ENCODE assay signal across 1 cellular context in the genomic region with DNA sequence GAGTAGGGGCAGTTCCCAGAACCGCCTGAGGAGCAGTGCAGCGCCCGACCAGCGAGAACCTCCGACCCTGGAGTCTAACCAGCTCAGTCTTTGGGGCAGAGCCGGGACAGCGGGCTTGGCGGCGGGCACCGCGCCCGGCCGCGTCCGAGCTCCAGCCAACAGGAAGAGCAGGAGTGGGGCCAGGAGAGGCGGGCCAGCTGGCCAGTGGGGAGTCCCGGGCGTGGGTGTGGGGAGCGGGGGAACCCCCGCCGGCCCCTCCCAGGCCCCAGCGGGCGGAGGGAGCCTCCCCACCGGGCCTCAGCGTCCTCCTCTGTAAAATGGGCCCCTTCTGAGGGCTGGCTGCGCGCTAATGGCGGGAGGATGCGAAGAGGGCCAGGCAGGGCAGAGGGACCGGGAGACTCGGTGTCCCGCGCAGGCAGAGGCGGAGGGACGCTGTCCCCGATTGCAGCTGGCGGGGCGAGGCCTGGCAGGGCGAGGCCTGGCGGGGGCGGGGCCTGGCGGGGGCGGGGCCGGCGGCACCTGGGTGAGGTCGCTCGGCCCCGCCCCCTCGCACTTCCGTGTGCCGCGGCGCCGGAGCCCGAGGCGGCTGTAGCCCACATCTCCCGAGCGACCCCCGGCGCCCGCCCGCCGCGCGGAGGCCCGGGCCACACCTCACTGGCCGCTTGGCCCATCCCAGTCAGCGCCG.
TF ChIP-seq lines count a peak whose summit lies in the region.

A gene (plus strand): TSS at position 550 of the 685 bp plus-strand sequence. CDS start 17,214 bp downstream, outside the sequence.

TF ChIP-seq in IMR-90, 13 proteins besides CTCF, POLR2A, EP300 and RAD21 (continued from another document):
- TF ChIP-seq, protein P1, sequence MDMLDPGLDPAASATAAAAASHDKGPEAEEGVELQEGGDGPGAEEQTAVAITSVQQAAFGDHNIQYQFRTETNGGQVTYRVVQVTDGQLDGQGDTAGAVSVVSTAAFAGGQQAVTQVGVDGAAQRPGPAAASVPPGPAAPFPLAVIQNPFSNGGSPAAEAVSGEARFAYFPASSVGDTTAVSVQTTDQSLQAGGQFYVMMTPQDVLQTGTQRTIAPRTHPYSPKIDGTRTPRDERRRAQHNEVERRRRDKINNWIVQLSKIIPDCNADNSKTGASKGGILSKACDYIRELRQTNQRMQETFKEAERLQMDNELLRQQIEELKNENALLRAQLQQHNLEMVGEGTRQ (IDR thresholded peaks at IDR 0.05; ENCODE audit: low read depth, low read length), result no peak
- TF ChIP-seq RCOR1 (IDR thresholded peaks at IDR 0.05; ENCODE audit: insufficient replicate concordance, low read length) (no peak), SMC3 (IDR thresholded peaks at IDR 0.05; ENCODE audit: low read depth, low read length) (peak; percentile 14; the same call in 1 of the 2 replicates), CHD1 (IDR thresholded peaks at IDR 0.05; ENCODE audit: low read depth, low read length) (no peak), MXI1 (IDR thresholded peaks at IDR 0.05; ENCODE audit: borderline replicate concordance, low read depth, low read length) (no peak; the same call in 1 of the 2 replicates), RFX5 (IDR thresholded peaks at IDR 0.05; ENCODE audit: low read depth, low read length) (no peak), MAFK (IDR thresholded peaks at IDR 0.05; ENCODE audit: low read depth, low read length) (no peak), MAZ (IDR thresholded peaks at IDR 0.05; ENCODE audit: borderline replicate concordance, low read depth, low read length) (peak; percentile 82), FOS (IDR thresholded peaks at IDR 0.05; ENCODE audit: low read depth, low read length) (no peak)
TF ChIP-seq in IMR-90: peak in this region for 2.
